Comparison of ENCODE assay signal across 19 cellular contexts in genomic region chr1:220315070-220315839, GRCh38.
"Had no signal": no experiment of that assay in that cellular context is flagged by ENCODE, and none has a peak within 500 bp of the region (broad histone marks: within the 10 kb centered on the region; RNA-seq: fewer than 3 reads in every experiment).

No MANE protein-coding gene starts in this region.

- H3K27me3 Mint-ChIP-seq: activated CD4-positive, alpha-beta memory T cell treated with anti-CD3 and anti-CD28 coated beads for 36 hours; activated naive CD8-positive, alpha-beta T cell treated with anti-CD3 and anti-CD28 coated beads for 36 hours had no signal

- H3K27ac ChIP-seq: coronary artery, sigmoid colon had no signal

- H3K27ac Mint-ChIP-seq: activated CD4-positive, alpha-beta memory T cell treated with anti-CD3 and anti-CD28 coated beads for 36 hours; activated naive CD8-positive, alpha-beta T cell treated with anti-CD3 and anti-CD28 coated beads for 36 hours; naive thymus-derived CD4-positive, alpha-beta T cell had no signal

- ATAC-seq: left colon; naive thymus-derived CD4-positive, alpha-beta T cell; stimulated activated naive CD8-positive, alpha-beta T cell treated with anti-CD3 and anti-CD28 coated beads, Interleukin-15, Interleukin-2, amounts not matched to agents 100 U/mL and 50 U/mL, for 24 hours had no signal

- H3K4me1 Mint-ChIP-seq: activated naive CD8-positive, alpha-beta T cell treated with anti-CD3 and anti-CD28 coated beads for 36 hours; naive thymus-derived CD4-positive, alpha-beta T cell; neural crest cell had no signal

- H3K36me3 ChIP-seq: sigmoid colon, tibial nerve had no signal

- H3K4me1 ChIP-seq: sigmoid colon, tibial nerve had no signal

- H3K27me3 ChIP-seq: sigmoid colon, tibial nerve had no signal

- H3K4me3 Mint-ChIP-seq: activated CD4-positive, alpha-beta memory T cell treated with anti-CD3 and anti-CD28 coated beads for 36 hours; activated naive CD8-positive, alpha-beta T cell treated with anti-CD3 and anti-CD28 coated beads for 36 hours; naive thymus-derived CD4-positive, alpha-beta T cell; neural crest cell had no signal

- DNase-seq: activated CD4-positive, alpha-beta memory T cell treated with anti-CD3 and anti-CD28 coated beads for 36 hours; activated CD4-positive, alpha-beta T cell treated with anti-CD3 and anti-CD28 coated beads for 48 hours; activated naive CD4-positive, alpha-beta T cell treated with Interleukin-2 at 50 U/mL for 16 hours; activated naive CD8-positive, alpha-beta T cell treated with anti-CD3 and anti-CD28 coated beads for 36 hours; activated T-cell treated with anti-CD3 and anti-CD28 coated beads, Interleukin-2, amount 50 U/mL, for 48 hours; cerebellar nuclear complex; glutamatergic neuron; hypothalamus; left colon; naive thymus-derived CD4-positive, alpha-beta T cell; occipital lobe; sigmoid colon; stimulated activated CD4-positive, alpha-beta T cell treated with anti-CD3 and anti-CD28 coated beads, Interleukin-4, amount 100 ng/mL, for 1 hour; stimulated activated naive CD8-positive, alpha-beta T cell treated with anti-CD3 and anti-CD28 coated beads, Interleukin-15, Interleukin-2, amounts not matched to agents 100 U/mL and 50 U/mL, for 24 hours had no signal

- H3K9me3 Mint-ChIP-seq: activated CD4-positive, alpha-beta memory T cell treated with anti-CD3 and anti-CD28 coated beads for 36 hours; activated naive CD8-positive, alpha-beta T cell treated with anti-CD3 and anti-CD28 coated beads for 36 hours; naive thymus-derived CD4-positive, alpha-beta T cell had no signal

- H3K36me3 Mint-ChIP-seq: activated CD4-positive, alpha-beta memory T cell treated with anti-CD3 and anti-CD28 coated beads for 36 hours; activated naive CD8-positive, alpha-beta T cell treated with anti-CD3 and anti-CD28 coated beads for 36 hours; naive thymus-derived CD4-positive, alpha-beta T cell had no signal

- H3K4me2 ChIP-seq: smooth muscle cell had no signal

- H3K4me3 ChIP-seq: coronary artery, lung, sigmoid colon, smooth muscle cell, tibial nerve had no signal
